In the genomic region with DNA sequence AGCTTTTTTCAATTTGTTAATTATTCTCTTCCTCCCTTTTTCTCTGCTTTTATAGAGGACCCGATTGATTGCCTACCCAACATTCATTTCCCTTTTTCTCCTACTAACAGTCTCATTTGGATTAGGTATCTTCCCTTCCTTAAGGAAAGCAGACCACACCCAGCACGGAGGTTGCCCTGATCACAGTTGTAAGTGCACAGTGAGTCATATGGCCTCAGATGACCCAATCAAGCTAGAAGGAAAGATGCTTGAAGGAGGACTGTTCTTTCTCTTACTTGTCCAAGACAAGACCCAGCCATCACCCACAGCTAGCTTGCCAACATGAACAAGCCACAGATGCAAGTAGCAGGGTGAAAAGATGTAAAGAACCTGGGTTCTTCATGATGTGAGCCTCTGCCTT, we compare ENCODE assay signal across 20 cellular contexts.
"Had no signal": no experiment of that assay in that cellular context is flagged by ENCODE, and none has a peak within 500 bp of the region (broad histone marks: within the 10 kb centered on the region; RNA-seq: fewer than 3 reads in every experiment).

No MANE protein-coding gene starts in this region.

- H3K36me3 Mint-ChIP-seq: activated CD4-positive, alpha-beta memory T cell treated with anti-CD3 and anti-CD28 coated beads for 36 hours; activated naive CD4-positive, alpha-beta T cell treated with anti-CD3 and anti-CD28 coated beads, Interleukin-2, amount 10 ng/mL, durations not matched to agents 7 days and 5 days; naive B cell; neural progenitor cell; type B pancreatic cell had no signal

- H3K4me3 ChIP-seq: cardiac muscle cell, neural progenitor cell, sigmoid colon, testis had no signal

- H3K9ac ChIP-seq: neural progenitor cell had no signal

- H3K4me1 ChIP-seq: sigmoid colon, testis had no signal

- H2AFZ ChIP-seq: neural progenitor cell had no signal

- H3K27ac Mint-ChIP-seq: activated CD4-positive, alpha-beta memory T cell treated with anti-CD3 and anti-CD28 coated beads for 36 hours; activated naive CD4-positive, alpha-beta T cell treated with anti-CD3 and anti-CD28 coated beads, Interleukin-2, amount 10 ng/mL, durations not matched to agents 7 days and 5 days; naive B cell; neural progenitor cell; T-helper 1 cell treated with Interleukin-12 subunit alpha and Interleukin-12 subunit beta and Interleukin-4 antibody, amounts not matched to agents 30 μg/mL and 1 μg/mL, for 36 hours; type B pancreatic cell had no signal

- H3K27ac ChIP-seq: cardiac muscle cell, neural progenitor cell, sigmoid colon, testis had no signal

- H3K36me3 ChIP-seq: cardiac muscle cell, neural progenitor cell, sigmoid colon had no signal

- H3K27me3 Mint-ChIP-seq: activated CD4-positive, alpha-beta memory T cell treated with anti-CD3 and anti-CD28 coated beads for 36 hours; activated naive CD4-positive, alpha-beta T cell treated with anti-CD3 and anti-CD28 coated beads, Interleukin-2, amount 10 ng/mL, durations not matched to agents 7 days and 5 days; type B pancreatic cell had no signal

- H3K4me2 ChIP-seq: neural progenitor cell had no signal

- DNase-seq: activated CD4-positive, alpha-beta memory T cell treated with anti-CD3 and anti-CD28 coated beads for 36 hours; activated CD4-positive, alpha-beta T cell treated with anti-CD3 and anti-CD28 coated beads for 48 hours; activated effector memory CD4-positive, alpha-beta T cell treated with anti-CD3 and anti-CD28 coated beads, Interleukin-2, amount 50 U/mL, for 16 hours; activated naive CD4-positive, alpha-beta T cell treated with anti-CD3 and anti-CD28 coated beads, Interleukin-2, amount 10 ng/mL, durations not matched to agents 7 days and 5 days; amygdala; effector CD4-positive, alpha-beta T cell; glutamatergic neuron; hippocampal formation; mesendoderm; naive B cell; retina; sigmoid colon; stimulated activated CD4-positive, alpha-beta T cell treated with anti-CD3 and anti-CD28 coated beads, Interleukin-4, amount 100 ng/mL, for 1 hour; stimulated activated naive CD4-positive, alpha-beta T cell; T1000; testis had no signal

- H3K9me3 ChIP-seq: sigmoid colon, testis had no signal

- H3K4me1 Mint-ChIP-seq: activated naive CD4-positive, alpha-beta T cell treated with anti-CD3 and anti-CD28 coated beads, Interleukin-2, amount 10 ng/mL, durations not matched to agents 7 days and 5 days; naive B cell had no signal

- H3K9me3 Mint-ChIP-seq: activated naive CD4-positive, alpha-beta T cell treated with anti-CD3 and anti-CD28 coated beads, Interleukin-2, amount 10 ng/mL, durations not matched to agents 7 days and 5 days; T-helper 1 cell treated with Interleukin-12 subunit alpha and Interleukin-12 subunit beta and Interleukin-4 antibody, amounts not matched to agents 30 μg/mL and 1 μg/mL, for 36 hours; type B pancreatic cell had no signal

- H3K4me3 Mint-ChIP-seq: activated CD4-positive, alpha-beta memory T cell treated with anti-CD3 and anti-CD28 coated beads for 36 hours; activated naive CD4-positive, alpha-beta T cell treated with anti-CD3 and anti-CD28 coated beads, Interleukin-2, amount 10 ng/mL, durations not matched to agents 7 days and 5 days; naive B cell; neural progenitor cell; T-helper 1 cell treated with Interleukin-12 subunit alpha and Interleukin-12 subunit beta and Interleukin-4 antibody, amounts not matched to agents 30 μg/mL and 1 μg/mL, for 36 hours; type B pancreatic cell had no signal

- H3K27me3 ChIP-seq: cardiac muscle cell, neural progenitor cell, sigmoid colon, testis had no signal
